ENCODE assay signal across 9 cellular contexts in the genomic region with DNA sequence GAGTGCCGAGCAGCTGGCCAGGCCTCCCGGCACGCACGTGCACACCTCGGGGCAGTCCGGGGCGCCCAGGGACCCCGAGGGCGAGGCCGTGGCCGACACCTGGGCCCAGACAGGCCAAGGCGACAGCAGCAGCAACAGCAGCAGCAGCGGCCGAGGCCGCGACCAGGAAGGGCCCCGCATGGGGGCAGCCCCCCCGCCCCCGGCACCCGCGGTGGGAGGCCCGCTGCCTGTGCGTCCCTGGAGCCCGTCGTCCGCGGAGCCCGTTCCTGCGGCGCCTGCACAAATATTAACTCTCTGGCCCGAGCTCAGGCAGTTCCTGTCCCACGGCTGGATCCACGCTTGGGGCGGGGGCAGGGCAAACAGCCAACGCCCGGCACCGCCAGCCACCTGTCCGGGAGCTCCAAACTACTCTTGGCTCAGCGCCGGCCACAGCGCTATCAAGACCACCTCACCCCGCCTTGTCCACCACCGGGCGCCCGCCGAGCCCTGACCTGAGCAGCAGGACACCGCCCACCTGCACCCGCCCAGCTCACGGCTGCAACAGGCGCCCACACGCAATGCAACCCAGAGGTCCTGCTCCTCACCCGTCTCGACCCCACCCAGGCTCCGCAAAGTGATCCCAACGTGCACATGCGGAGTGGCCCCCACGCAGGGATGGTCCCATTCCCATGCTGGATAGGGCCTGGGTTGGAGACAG. TPM values are rescaled to one million over a fixed set of nuclear protein-coding genes. Genes with fewer than 3 reads are reported as not detected.
DNase-seq lines count a peak whose midpoint lies in the region; ATAC-seq and TF ChIP-seq lines count a peak whose summit lies in the region.
"Had no signal": no experiment of that assay in that cellular context is flagged by ENCODE, and none has a peak within 500 bp of the region (broad histone marks: within the 10 kb centered on the region; RNA-seq: fewer than 3 reads in every experiment).

A gene with protein sequence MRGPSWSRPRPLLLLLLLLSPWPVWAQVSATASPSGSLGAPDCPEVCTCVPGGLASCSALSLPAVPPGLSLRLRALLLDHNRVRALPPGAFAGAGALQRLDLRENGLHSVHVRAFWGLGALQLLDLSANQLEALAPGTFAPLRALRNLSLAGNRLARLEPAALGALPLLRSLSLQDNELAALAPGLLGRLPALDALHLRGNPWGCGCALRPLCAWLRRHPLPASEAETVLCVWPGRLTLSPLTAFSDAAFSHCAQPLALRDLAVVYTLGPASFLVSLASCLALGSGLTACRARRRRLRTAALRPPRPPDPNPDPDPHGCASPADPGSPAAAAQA (minus strand): TSS at position 288 of the 697 bp plus-strand sequence. CDS start 108 bp downstream, at position 180.

- H3K27ac Mint-ChIP-seq in CD14-positive monocyte (peak within 1 kb of the TSS in 1 of 7 donors; percentile 72), neural crest cell (ENCODE audit: unreplicated experiment) (no peak within 1 kb of the TSS)
- H3K27ac Mint-ChIP-seq in effector memory CD8-positive, alpha-beta T cell = no peak within 1 kb of the TSS

- H4K20me1 ChIP-seq in Karpas-422 (ENCODE audit: insufficient read depth, low read depth, low read length) = peaks cover 14% of the 10 kb centered on the region; the same call in 1 of the 2 replicates

- H3K9me3 ChIP-seq in Karpas-422 (ENCODE audit: low read length) = no peaks in the 10 kb centered on the region

- peak within 1 kb of the TSS; percentile 45; the same call in 1 of the 2 replicates for H3K4me3 ChIP-seq in Karpas-422 (ENCODE audit: low read length)

- H3K36me3 Mint-ChIP-seq in CD14-positive monocyte (no peaks in the 10 kb centered on the region), neural crest cell (ENCODE audit: low read depth) (no peaks in the 10 kb centered on the region)
- H3K36me3 Mint-ChIP-seq in effector memory CD8-positive, alpha-beta T cell (ENCODE audit: insufficient read depth) = no peaks in the 10 kb centered on the region

- H3K9me3 Mint-ChIP-seq in CD14-positive monocyte (peaks cover 0 to 4% (median 0%) of the 10 kb centered on the region in 7 donors), neural crest cell (no peaks in the 10 kb centered on the region)
- no peaks in the 10 kb centered on the region for H3K9me3 Mint-ChIP-seq in effector memory CD8-positive, alpha-beta T cell

- DNase-seq in CD14-positive monocyte (ENCODE audit: low spot score) = no peak
- DNase-seq in Karpas-422 = no peak
- no peak for DNase-seq in effector memory CD8-positive, alpha-beta T cell
- no peak for DNase-seq in neural crest cell (ENCODE audit: low read depth, low spot score)
- DNase-seq in effector CD4-positive, alpha-beta T cell = no peak
- DNase-seq: activated T-cell treated with anti-CD3 and anti-CD28 coated beads, Interleukin-2, amount 50 U/mL, for 1 hour had no signal

- H3K79me2 ChIP-seq in Karpas-422 (ENCODE audit: low read length) = no peaks in the 10 kb centered on the region

- H3K4me3 Mint-ChIP-seq in CD14-positive monocyte = peak within 1 kb of the TSS; percentile 9 to 74
- H3K4me3 Mint-ChIP-seq in effector memory CD8-positive, alpha-beta T cell = peak within 1 kb of the TSS; percentile 51 to 67
- H3K4me3 Mint-ChIP-seq in neural crest cell = peak within 1 kb of the TSS; percentile 57

- no peak within 1 kb of the TSS for H2AFZ ChIP-seq in Karpas-422 (ENCODE audit: low read length)

- no peaks in the 10 kb centered on the region for H3K36me3 ChIP-seq in Karpas-422 (ENCODE audit: insufficient read depth, low read length)

- TF ChIP-seq CTCF in CD14-positive monocyte (IDR thresholded peaks at IDR 0.05) (no peak), neural crest cell (conservative IDR thresholded peaks at IDR 0.05) (no peak)

- H3K4me1 ChIP-seq in Karpas-422 (ENCODE audit: low read length) = peaks cover 35% of the 10 kb centered on the region

- no peaks in the 10 kb centered on the region for H3K4me1 Mint-ChIP-seq in CD14-positive monocyte
- peaks cover 0 to 7% of the 10 kb centered on the region in 2 donors for H3K4me1 Mint-ChIP-seq in effector memory CD8-positive, alpha-beta T cell (ENCODE audit: low read depth in 2 of 2)
- no peaks in the 10 kb centered on the region for H3K4me1 Mint-ChIP-seq in neural crest cell

- ATAC-seq in effector memory CD8-positive, alpha-beta T cell (replicated peaks) = no peak
- ATAC-seq in HG03460 (IDR thresholded peaks at IDR 0.05; ENCODE audit: unreplicated experiment) (no peak), GM19395 (IDR thresholded peaks at IDR 0.05; ENCODE audit: unreplicated experiment) (no peak), GM18498 (IDR thresholded peaks at IDR 0.05; ENCODE audit: unreplicated experiment) (no peak)

- no peak within 1 kb of the TSS for H3K27ac ChIP-seq in Karpas-422 (ENCODE audit: low read length)

- H3K27me3 Mint-ChIP-seq in CD14-positive monocyte (ENCODE audit: low read depth in 3 of 3) (peaks cover 43 to 87% (median 74%) of the 10 kb centered on the region in 3 donors), neural crest cell (ENCODE audit: low read depth) (peaks cover 84% of the 10 kb centered on the region)
- H3K27me3 Mint-ChIP-seq in effector memory CD8-positive, alpha-beta T cell = peaks cover 15 to 50% of the 10 kb centered on the region in 2 donors

- no peaks in the 10 kb centered on the region for H3K9me2 ChIP-seq in Karpas-422 (replicated peaks; ENCODE audit: insufficient read depth, low read length)

- H3K27me3 ChIP-seq in Karpas-422 (ENCODE audit: low read length) = no peaks in the 10 kb centered on the region

- H3K9ac ChIP-seq in Karpas-422 (ENCODE audit: low read length) = no peak within 1 kb of the TSS

- peak within 1 kb of the TSS; percentile 65 for H3K4me2 ChIP-seq in Karpas-422 (ENCODE audit: low read depth, low read length, poor library complexity, severe bottlenecking)

- intact Hi-C loops in CD14-positive monocyte (cut with micrococcal nuclease) = no loop called here

RNA-seq across cellular contexts. Expression of the gene that starts here (rescaled TPM):
- polyA plus RNA-seq in CD14-positive monocyte = not detected
- total RNA-seq in Karpas-422 (2014; rRNA removed; shearing (Covaris generic); ENCODE audit: low replicate concordance) = not detected in 2 replicates
- total RNA-seq in neural crest cell = 0.37 and 0.48 TPM in 2 replicates
